ENCODE assay signal across 1 cellular context in the genomic region with DNA sequence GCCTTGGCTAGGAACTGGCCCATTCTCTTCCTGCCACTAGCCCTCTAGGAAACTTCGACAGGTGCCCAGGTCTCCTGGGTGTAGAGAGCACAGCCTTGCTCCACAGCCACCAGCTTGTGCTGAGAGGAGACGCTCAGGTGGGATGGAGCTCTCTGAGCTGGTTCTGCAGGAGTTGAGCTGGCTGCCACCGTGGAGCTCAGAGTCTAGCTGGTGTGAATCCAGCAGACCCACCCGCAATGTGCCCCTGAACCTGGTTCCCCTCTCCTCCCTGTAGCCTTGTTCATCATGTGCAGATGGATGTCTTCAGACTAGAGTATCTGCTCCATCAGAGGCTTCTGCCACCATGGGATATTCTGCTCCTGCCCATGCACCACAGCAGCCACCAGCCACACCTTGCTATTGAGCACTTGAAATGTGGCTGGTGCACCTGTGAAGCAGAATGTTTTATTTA.
TF ChIP-seq lines count a peak whose summit lies in the region.

No MANE protein-coding gene starts in this region.

TF ChIP-seq in SK-N-SH, 30 proteins besides CTCF, POLR2A, EP300 and RAD21 (continued from another document):
- TF ChIP-seq, protein P1, sequence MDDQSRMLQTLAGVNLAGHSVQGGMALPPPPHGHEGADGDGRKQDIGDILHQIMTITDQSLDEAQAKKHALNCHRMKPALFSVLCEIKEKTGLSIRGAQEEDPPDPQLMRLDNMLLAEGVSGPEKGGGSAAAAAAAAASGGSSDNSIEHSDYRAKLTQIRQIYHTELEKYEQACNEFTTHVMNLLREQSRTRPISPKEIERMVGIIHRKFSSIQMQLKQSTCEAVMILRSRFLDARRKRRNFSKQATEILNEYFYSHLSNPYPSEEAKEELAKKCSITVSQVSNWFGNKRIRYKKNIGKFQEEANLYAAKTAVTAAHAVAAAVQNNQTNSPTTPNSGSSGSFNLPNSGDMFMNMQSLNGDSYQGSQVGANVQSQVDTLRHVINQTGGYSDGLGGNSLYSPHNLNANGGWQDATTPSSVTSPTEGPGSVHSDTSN (IDR thresholded peaks at IDR 0.05), result no peak
- TF ChIP-seq POLR2AphosphoS5 (IDR thresholded peaks at IDR 0.05; ENCODE audit: low read depth, low read length) (no peak), NFIC (IDR thresholded peaks at IDR 0.05; ENCODE audit: borderline replicate concordance) (no peak)
